In the genomic region with DNA sequence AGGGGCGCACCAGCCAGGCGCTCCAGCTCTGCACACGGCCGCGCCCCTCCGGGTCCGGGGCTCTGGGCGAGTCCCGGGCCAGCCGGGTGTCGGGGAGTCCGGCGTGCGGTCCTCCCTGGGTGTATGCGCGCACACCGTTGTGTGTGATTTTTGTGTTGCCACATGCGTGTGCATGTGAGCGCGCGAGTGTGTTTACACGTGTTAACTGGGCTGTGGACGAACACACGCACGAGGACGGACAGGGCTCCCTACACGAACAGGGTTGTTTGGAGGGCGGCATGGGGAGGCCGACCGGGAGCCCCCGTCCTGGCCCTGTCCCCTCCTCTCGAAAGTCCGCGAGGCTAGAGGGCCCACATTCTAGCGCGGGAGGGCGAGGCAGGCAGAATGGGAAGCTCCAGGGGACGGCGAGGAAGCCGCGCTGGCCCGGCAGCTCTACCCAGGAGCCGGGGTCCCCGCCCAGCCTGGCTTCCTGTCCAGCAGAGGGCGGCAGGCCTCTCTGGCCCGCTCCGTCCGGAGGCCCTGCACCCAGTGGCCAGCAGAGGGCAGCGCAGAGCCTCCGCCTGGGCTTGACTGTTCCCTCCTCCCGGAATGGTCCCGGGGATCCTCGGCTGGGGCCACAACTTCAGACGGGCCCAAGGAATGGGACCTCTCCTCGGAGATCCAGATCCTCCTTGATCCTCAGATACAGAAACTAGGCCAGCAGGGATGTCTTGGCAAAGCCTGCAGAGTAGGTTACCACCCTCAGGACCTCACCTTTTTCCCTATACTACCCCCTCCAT, we compare ENCODE assay signal across 8 cellular contexts. TPM values are rescaled to one million over a fixed set of nuclear protein-coding genes. Genes with fewer than 3 reads are reported as not detected.
A peak's percentile ranks its signal among the peaks of the same experiment; 100 is the strongest.
DNase-seq lines count a peak whose midpoint lies in the region; ATAC-seq and TF ChIP-seq lines count a peak whose summit lies in the region.

No MANE protein-coding gene starts in this region.

- H3K27me3 Mint-ChIP-seq in endodermal cell (ENCODE audit: insufficient read depth) = peaks cover 43% of the 10 kb centered on the region

- peak overlapping the region; percentile 57 for H3K4me3 Mint-ChIP-seq in endodermal cell

- peaks cover 51% of the 10 kb centered on the region for H3K27me3 ChIP-seq in endodermal cell (ENCODE audit: control insufficient read depth, insufficient read depth, low read length, poor library complexity, severe bottlenecking)

- no peaks in the 10 kb centered on the region for H3K9me3 ChIP-seq in endodermal cell (ENCODE audit: control insufficient read depth, low read length)

- H3K4me3 ChIP-seq in endodermal cell (ENCODE audit: low read length) = peak overlapping the region; percentile 79

- no peaks in the 10 kb centered on the region for H3K36me3 ChIP-seq in endodermal cell (ENCODE audit: control insufficient read depth, insufficient read depth, low read length)

- peak overlapping the region; percentile 88 for H3K27ac Mint-ChIP-seq in endodermal cell

- peaks cover 6% of the 10 kb centered on the region for H3K4me1 ChIP-seq in endodermal cell (ENCODE audit: control insufficient read depth, insufficient read depth, low read length)

- peaks cover 43% of the 10 kb centered on the region for H3K4me1 Mint-ChIP-seq in endodermal cell

- H3K27ac ChIP-seq in endodermal cell (ENCODE audit: low read depth, low read length) = no peak overlapping the region

- no peaks in the 10 kb centered on the region for H3K9me3 Mint-ChIP-seq in endodermal cell

- 1% methylated on average over 19 to 55 of the region's 55 CpGs for WGBS in endodermal cell (ENCODE audit: insufficient coverage in 1 of 2, insufficient read length in 1 of 2), 2 experiments

- peak; percentile 72 for ATAC-seq in HG03159 (IDR thresholded peaks at IDR 0.05; ENCODE audit: unreplicated experiment)

- no peak overlapping the region for H3K9ac ChIP-seq in endodermal cell (ENCODE audit: extremely low read depth, low read length, poor library complexity, severe bottlenecking)

- peak; percentile 71 for DNase-seq in SIG-M5 treated with dmso at 0.1 percent for 504 hours (lab: John Stamatoyannopoulos, UW; ENCODE audit: unreplicated experiment)
- DNase-seq in SIG-M5 (lab: John Stamatoyannopoulos, UW) = no peak
- DNase-seq in NCI-H748 treated with DMSO at 0.1 percent for 48 hours (lab: John Stamatoyannopoulos, UW) = peak; percentile 31
- peak; percentile 38 to 60 (median 55) for DNase-seq in activated CD8-positive, alpha-beta memory T cell treated with anti-CD3 and anti-CD28 coated beads for 48 hours (ENCODE audit: low read depth in 2 of 3, low spot score in 2 of 3)
- peak; percentile 99 for DNase-seq in endodermal cell
- DNase-seq in mesenteric fat pad (ENCODE audit: low spot score) = peak; percentile 96
- DNase-seq in stimulated activated CD8-positive, alpha-beta memory T cell treated with anti-CD3 and anti-CD28 coated beads, Interleukin-12 subunit alpha, Interleukin-12 subunit beta, amount 100 ng/mL, for 4 hours (ENCODE audit: low read depth) = peak; percentile 28

- TF ChIP-seq CTCF in endodermal cell (conservative IDR thresholded peaks at IDR 0.05) = peak; percentile 100

- no peaks in the 10 kb centered on the region for H3K36me3 Mint-ChIP-seq in endodermal cell (ENCODE audit: low read depth)

RNA-seq across cellular contexts. Expression of a gene that starts 0.6 kb away (rescaled TPM):
- total RNA-seq in endodermal cell = 10 to 100 TPM in 1 of 2 donors, 1 to 10 TPM in 1; 7.9 to 19.7 TPM
- polyA plus RNA-seq in endodermal cell (2013, experiment 1 of 2) = 29.2 TPM
- 22.2 TPM for polyA plus RNA-seq in endodermal cell (2013, experiment 2 of 2)
- 1.6 TPM for total RNA-seq in mesenteric fat pad
